In the genomic region with DNA sequence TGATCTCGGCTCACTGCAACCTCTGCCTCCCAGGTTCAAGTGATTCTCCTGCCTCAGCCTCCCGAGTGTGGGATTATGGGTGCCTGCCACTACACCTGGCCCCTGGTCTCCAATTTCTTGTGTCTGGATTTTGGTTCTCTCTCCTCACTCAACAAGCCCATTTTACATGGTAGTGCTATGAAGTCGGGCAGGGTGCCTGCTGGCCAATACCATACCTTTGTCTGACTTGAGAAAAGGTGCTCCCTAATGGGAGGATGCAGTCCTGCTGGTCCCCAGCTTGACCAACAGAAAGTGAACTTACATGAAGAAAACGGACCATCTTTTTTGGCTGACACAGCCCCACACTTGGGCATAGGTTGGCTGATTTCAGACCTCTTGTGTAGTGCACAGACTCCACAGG, we compare ENCODE assay signal across 1 cellular context.
TF ChIP-seq lines count a peak whose summit lies in the region.

No MANE protein-coding gene starts in this region.

TF ChIP-seq in IMR-90, 13 proteins besides CTCF, POLR2A, EP300 and RAD21:
- no peak for TF ChIP-seq CEBPB (IDR thresholded peaks at IDR 0.05; ENCODE audit: low read depth, low read length)
- TF ChIP-seq NFE2L2 (IDR thresholded peaks at IDR 0.05; ENCODE audit: low read depth, low read length): no peak
- no peak for TF ChIP-seq CHD1 (IDR thresholded peaks at IDR 0.05; ENCODE audit: low read depth, low read length)
- no peak for TF ChIP-seq MAZ (IDR thresholded peaks at IDR 0.05; ENCODE audit: borderline replicate concordance, low read depth, low read length)
- TF ChIP-seq RCOR1 (IDR thresholded peaks at IDR 0.05; ENCODE audit: insufficient replicate concordance, low read length): no peak
- TF ChIP-seq SMC3 (IDR thresholded peaks at IDR 0.05; ENCODE audit: low read depth, low read length): no peak
- no peak for TF ChIP-seq RFX5 (IDR thresholded peaks at IDR 0.05; ENCODE audit: low read depth, low read length)
- TF ChIP-seq MAFK (IDR thresholded peaks at IDR 0.05; ENCODE audit: low read depth, low read length): no peak
- TF ChIP-seq MXI1 (IDR thresholded peaks at IDR 0.05; ENCODE audit: borderline replicate concordance, low read depth, low read length): no peak
TF ChIP-seq in IMR-90: peak in this region for 0.
